21 cellular contexts compared by ENCODE assay signal in genomic region chr11:104650234-104650633, GRCh38.
DNase-seq lines count a peak whose midpoint lies in the region; ATAC-seq and TF ChIP-seq lines count a peak whose summit lies in the region.
"Had no signal": no experiment of that assay in that cellular context is flagged by ENCODE, and none has a peak within 500 bp of the region (broad histone marks: within the 10 kb centered on the region; RNA-seq: fewer than 3 reads in every experiment).

No MANE protein-coding gene starts in this region.

- H3K27me3 ChIP-seq in GM23338 (ENCODE audit: insufficient read depth), result no peaks in the 10 kb centered on the region
- no peaks in the 10 kb centered on the region for H3K27me3 ChIP-seq in WERI-Rb-1 (ENCODE audit: insufficient read depth, low read depth, severe bottlenecking)
- no peaks in the 10 kb centered on the region for H3K27me3 ChIP-seq in mesendoderm (ENCODE audit: insufficient read depth, low read length, poor library complexity)
- H3K27me3 ChIP-seq: testis had no signal

- H4K8ac ChIP-seq in mesendoderm (ENCODE audit: low read depth, low read length), result no peak overlapping the region

- H3F3A ChIP-seq in GM23338 (replicated peaks; ENCODE audit: low read depth), result no peaks in the 10 kb centered on the region

- H3K56ac ChIP-seq in mesendoderm (ENCODE audit: low read length), result no peak overlapping the region

- H3K27me3 Mint-ChIP-seq in activated CD4-positive, alpha-beta memory T cell treated with anti-CD3 and anti-CD28 coated beads for 36 hours, result no peaks in the 10 kb centered on the region
- no peaks in the 10 kb centered on the region for H3K27me3 Mint-ChIP-seq in activated CD4-positive, alpha-beta memory T cell treated with anti-CD3 and anti-CD28 coated beads, Interleukin-2, amount 10 ng/mL, durations not matched to agents 7 days and 5 days
- H3K27me3 Mint-ChIP-seq in GM23338 (ENCODE audit: insufficient read depth, low read depth, poor library complexity), result peaks cover 2% of the 10 kb centered on the region
- H3K27me3 Mint-ChIP-seq: CD4-positive, alpha-beta T cell had no signal

- no peak overlapping the region for H4K5ac ChIP-seq in mesendoderm (ENCODE audit: low read length)

- H3K4me3 ChIP-seq in GM23338 (no peak overlapping the region), WERI-Rb-1 (ENCODE audit: low read depth, low read length) (no peak overlapping the region), mesendoderm (ENCODE audit: low read length) (no peak overlapping the region)
- H3K4me3 ChIP-seq: lung, SK-N-MC, testis had no signal

- no CpG with 5 or more reads among the region's 5 CpGs for WGBS in mesendoderm (ENCODE audit: extremely low coverage, insufficient coverage, low lambda C conversion rate)

- H3K27ac Mint-ChIP-seq in activated CD4-positive, alpha-beta memory T cell treated with anti-CD3 and anti-CD28 coated beads for 36 hours, result no peak overlapping the region
- no peak overlapping the region for H3K27ac Mint-ChIP-seq in activated CD4-positive, alpha-beta memory T cell treated with anti-CD3 and anti-CD28 coated beads, Interleukin-2, amount 10 ng/mL, durations not matched to agents 7 days and 5 days
- no peak overlapping the region for H3K27ac Mint-ChIP-seq in GM23338
- H3K27ac Mint-ChIP-seq: CD4-positive, alpha-beta T cell; stimulated activated effector memory CD8-positive, alpha-beta T cell treated with anti-CD3 and anti-CD28 coated beads, Interleukin-12 subunit alpha, Interleukin-12 subunit beta, amount 100 ng/mL, for 72 hours; T-helper 2 cell treated with Interferon-gamma antibody and Interleukin-4, amounts not matched to agents 5 μg/mL and 100 μg/mL, for 36 hours had no signal

- H3K4me2 ChIP-seq in GM23338, result no peak overlapping the region
- no peak overlapping the region for H3K4me2 ChIP-seq in mesendoderm (ENCODE audit: low read length)

- no peak overlapping the region for H3K9ac ChIP-seq in mesendoderm (ENCODE audit: low read length)

- H3K4ac ChIP-seq in mesendoderm (ENCODE audit: low read depth, low read length), result no peak overlapping the region

- peaks cover 12% of the 10 kb centered on the region for H3K9me3 Mint-ChIP-seq in activated CD4-positive, alpha-beta memory T cell treated with anti-CD3 and anti-CD28 coated beads for 36 hours
- peaks cover 17% of the 10 kb centered on the region for H3K9me3 Mint-ChIP-seq in activated CD4-positive, alpha-beta memory T cell treated with anti-CD3 and anti-CD28 coated beads, Interleukin-2, amount 10 ng/mL, durations not matched to agents 7 days and 5 days
- H3K9me3 Mint-ChIP-seq in GM23338, result peaks cover 26% of the 10 kb centered on the region

- H3K36me3 ChIP-seq in GM23338 (ENCODE audit: insufficient read depth) (peaks cover 15% of the 10 kb centered on the region), WERI-Rb-1 (no peaks in the 10 kb centered on the region), mesendoderm (ENCODE audit: control insufficient read depth, insufficient read depth, low read length) (no peaks in the 10 kb centered on the region)

- no peak for TF ChIP-seq CTCF in GM23338 (conservative IDR thresholded peaks at IDR 0.05; ENCODE audit: low read depth in 2 of 2)
- TF ChIP-seq CTCF in WERI-Rb-1 (IDR thresholded peaks at IDR 0.05; ENCODE audit: low read depth, low read length), result no peak

- H3K4me3 Mint-ChIP-seq in activated CD4-positive, alpha-beta memory T cell treated with anti-CD3 and anti-CD28 coated beads for 36 hours, result no peak overlapping the region
- H3K4me3 Mint-ChIP-seq in activated CD4-positive, alpha-beta memory T cell treated with anti-CD3 and anti-CD28 coated beads, Interleukin-2, amount 10 ng/mL, durations not matched to agents 7 days and 5 days, result no peak overlapping the region
- no peak overlapping the region for H3K4me3 Mint-ChIP-seq in GM23338
- H3K4me3 Mint-ChIP-seq: CD4-positive, alpha-beta T cell; stimulated activated effector memory CD8-positive, alpha-beta T cell treated with anti-CD3 and anti-CD28 coated beads, Interleukin-12 subunit alpha, Interleukin-12 subunit beta, amount 100 ng/mL, for 72 hours; T-helper 2 cell treated with Interferon-gamma antibody and Interleukin-4, amounts not matched to agents 5 μg/mL and 100 μg/mL, for 36 hours had no signal

- POLR2A ChIA-PET in activated CD4-positive, alpha-beta memory T cell treated with anti-CD3 and anti-CD28 coated beads for 36 hours (lab: Charles Lee), result no interaction called here
- POLR2A ChIA-PET in activated CD4-positive, alpha-beta memory T cell treated with anti-CD3 and anti-CD28 coated beads, Interleukin-2, amount 10 ng/mL, durations not matched to agents 7 days and 5 days (lab: Charles Lee), result no interaction called here

- no peak overlapping the region for H3K18ac ChIP-seq in mesendoderm (ENCODE audit: low read length)

- H3K36me3 Mint-ChIP-seq in activated CD4-positive, alpha-beta memory T cell treated with anti-CD3 and anti-CD28 coated beads for 36 hours, result no peaks in the 10 kb centered on the region
- peaks cover 20% of the 10 kb centered on the region for H3K36me3 Mint-ChIP-seq in activated CD4-positive, alpha-beta memory T cell treated with anti-CD3 and anti-CD28 coated beads, Interleukin-2, amount 10 ng/mL, durations not matched to agents 7 days and 5 days (ENCODE audit: low read depth)
- H3K36me3 Mint-ChIP-seq in GM23338 (ENCODE audit: low read depth), result peaks cover 33% of the 10 kb centered on the region

- no peaks in the 10 kb centered on the region for H3K9me3 ChIP-seq in WERI-Rb-1 (ENCODE audit: severe bottlenecking)
- H3K9me3 ChIP-seq: testis had no signal

- H2BK15ac ChIP-seq in mesendoderm (replicated peaks; ENCODE audit: low read depth), result no peak overlapping the region

- H3K4me1 Mint-ChIP-seq in activated CD4-positive, alpha-beta memory T cell treated with anti-CD3 and anti-CD28 coated beads for 36 hours (ENCODE audit: low read depth), result peaks cover 17% of the 10 kb centered on the region
- peaks cover 25% of the 10 kb centered on the region for H3K4me1 Mint-ChIP-seq in activated CD4-positive, alpha-beta memory T cell treated with anti-CD3 and anti-CD28 coated beads, Interleukin-2, amount 10 ng/mL, durations not matched to agents 7 days and 5 days
- peaks cover 12% of the 10 kb centered on the region for H3K4me1 Mint-ChIP-seq in GM23338

- no peak overlapping the region for H2AK5ac ChIP-seq in mesendoderm (ENCODE audit: low read length)

- H3K4me1 ChIP-seq in GM23338 (ENCODE audit: insufficient read depth), result peaks cover 7% of the 10 kb centered on the region
- no peaks in the 10 kb centered on the region for H3K4me1 ChIP-seq in mesendoderm (ENCODE audit: control insufficient read depth, low read depth, low read length)
- H3K4me1 ChIP-seq: testis had no signal

- no peak overlapping the region for H2BK5ac ChIP-seq in mesendoderm (ENCODE audit: low read length)

- no peak overlapping the region for H3K23ac ChIP-seq in mesendoderm (ENCODE audit: low read length)

- H3K9me2 ChIP-seq in GM23338 (ENCODE audit: insufficient read depth), result no peaks in the 10 kb centered on the region

- intact Hi-C loops in activated CD4-positive, alpha-beta memory T cell treated with anti-CD3 and anti-CD28 coated beads for 36 hours (cut with micrococcal nuclease), result no loop called here

- CTCF ChIA-PET in activated CD4-positive, alpha-beta memory T cell treated with anti-CD3 and anti-CD28 coated beads for 36 hours (lab: Charles Lee), result no interaction called here
- CTCF ChIA-PET in activated CD4-positive, alpha-beta memory T cell treated with anti-CD3 and anti-CD28 coated beads, Interleukin-2, amount 10 ng/mL, durations not matched to agents 7 days and 5 days (lab: Charles Lee), result no interaction called here

- H3K79me2 ChIP-seq in GM23338 (replicated peaks; ENCODE audit: insufficient read depth) (no peaks in the 10 kb centered on the region), mesendoderm (ENCODE audit: control insufficient read depth, insufficient read depth, low read length) (no peaks in the 10 kb centered on the region)

- DNase-seq in activated CD4-positive, alpha-beta memory T cell treated with anti-CD3 and anti-CD28 coated beads for 36 hours, result peak; percentile 29
- no peak for DNase-seq in activated CD4-positive, alpha-beta memory T cell treated with anti-CD3 and anti-CD28 coated beads, Interleukin-2, amount 10 ng/mL, durations not matched to agents 7 days and 5 days
- DNase-seq in GM23338 (ENCODE audit: low spot score) (peak; percentile 76), WERI-Rb-1 (peak; percentile 32), mesendoderm (peak; percentile 56), DMS79 (lab: John Stamatoyannopoulos, UW) (no peak)
- DNase-seq: activated gamma-delta T cell treated with Interleukin-2 at 50 U/mL for 16 hours; aorta; cerebellar nuclear complex; effector CD8-positive, alpha-beta T cell; EL; NCI-H1417; NCI-H82; testis had no signal

- ATAC-seq in GM23338 (no peak), GM19455 (IDR thresholded peaks at IDR 0.05; ENCODE audit: unreplicated experiment) (no peak), HG02763 (IDR thresholded peaks at IDR 0.05; ENCODE audit: unreplicated experiment) (no peak)
- ATAC-seq: stimulated activated effector memory CD8-positive, alpha-beta T cell treated with anti-CD3 and anti-CD28 coated beads, Interleukin-12 subunit alpha, Interleukin-12 subunit beta, amount 100 ng/mL, for 72 hours had no signal

- H3K79me1 ChIP-seq in mesendoderm (ENCODE audit: low read length), result no peaks in the 10 kb centered on the region

- no peak overlapping the region for H2BK120ac ChIP-seq in mesendoderm (ENCODE audit: low read depth, low read length)

- H4K20me1 ChIP-seq in GM23338 (replicated peaks; ENCODE audit: insufficient read depth), result no peaks in the 10 kb centered on the region

- H2AFZ ChIP-seq in GM23338, result no peak overlapping the region

- H3K27ac ChIP-seq in GM23338 (ENCODE audit: low read depth), result no peak overlapping the region
- H3K27ac ChIP-seq in WERI-Rb-1, result no peak overlapping the region
- H3K27ac ChIP-seq in mesendoderm (ENCODE audit: low read depth, low read length), result no peak overlapping the region
- H3K27ac ChIP-seq: SK-N-MC, testis had no signal

TF ChIP-seq in GM23338, 12 proteins besides CTCF, POLR2A, EP300 and RAD21 (continues in another document):
- TF ChIP-seq CREB1 (CRISPR knock-in tag; IDR thresholded peaks at IDR 0.05; ENCODE audit: low read depth), result no peak

Comparison
In these comparisons a context has a peak if more than half of its experiments do, and no peak if none do; other contexts are left out.
1. DNase-seq: peak in activated CD4-positive, alpha-beta memory T cell treated with anti-CD3 and anti-CD28 coated beads for 36 hours (single experiment), GM23338 (single experiment), WERI-Rb-1 (single experiment) and mesendoderm (single experiment); none in activated CD4-positive, alpha-beta memory T cell treated with anti-CD3 and anti-CD28 coated beads, Interleukin-2, amount 10 ng/mL, durations not matched to agents 7 days and 5 days (single experiment) and DMS79 (single experiment).